ENCODE assay signal across 30 cellular contexts in genomic region chr10:59741048-59741447, GRCh38. TPM values are rescaled to one million over a fixed set of nuclear protein-coding genes. Genes with fewer than 3 reads are reported as not detected.
"Had no signal": no experiment of that assay in that cellular context is flagged by ENCODE, and none has a peak within 500 bp of the region (broad histone marks: within the 10 kb centered on the region; RNA-seq: fewer than 3 reads in every experiment).

No MANE protein-coding gene starts in this region.

- FAIRE-seq: keratinocyte had no signal

- H2AFZ ChIP-seq: parathyroid adenoma had no signal

- H3K9me3 ChIP-seq: left ventricle myocardium inferior, psoas muscle, right atrium auricular region, right lobe of liver, stomach, testis, thyroid gland, transverse colon, vagina had no signal

- ATAC-seq: naive thymus-derived CD8-positive, alpha-beta T cell; right lobe of liver; stimulated activated naive B cell treated with anti-CD40 and anti-IgM and Interleukin-4, amounts not matched to agents 10 μg/mL and 1 μg/mL and 100 μg/mL, for 72 hours; stimulated activated naive CD8-positive, alpha-beta T cell treated with anti-CD3 and anti-CD28 coated beads, Interleukin-15, Interleukin-2, amounts not matched to agents 100 U/mL and 50 U/mL, for 24 hours had no signal

- DNase-seq: hippocampal formation; kidney glomerular epithelial cell; left ventricle myocardium inferior; midbrain; naive thymus-derived CD8-positive, alpha-beta T cell; nucleus accumbens; psoas muscle; right lobe of liver; stimulated activated CD4-positive, alpha-beta T cell treated with anti-CD3 and anti-CD28 coated beads, Interleukin-12 subunit alpha, Interleukin-12 subunit beta, amount 100 ng/mL, for 4 hours; stimulated activated CD4-positive, alpha-beta T cell treated with anti-CD3 and anti-CD28 coated beads, Interleukin-15, amount 100 ng/mL, for 24 hours; stimulated activated CD4-positive, alpha-beta T cell treated with anti-CD3 and anti-CD28 coated beads, Interleukin-2, amount 100 ng/mL, for 24 hours; stimulated activated CD4-positive, alpha-beta T cell treated with anti-CD3 and anti-CD28 coated beads, Interleukin-4, amount 100 ng/mL, for 1 hour; stimulated activated naive B cell treated with anti-CD40 and anti-IgM and Interleukin-4, amounts not matched to agents 10 μg/mL and 1 μg/mL and 100 μg/mL, for 72 hours; stimulated activated naive CD8-positive, alpha-beta T cell treated with anti-CD3 and anti-CD28 coated beads, Interleukin-15, Interleukin-2, amounts not matched to agents 100 U/mL and 50 U/mL, for 24 hours; stomach; testis; thyroid gland; transverse colon; upper lobe of left lung had no signal

- H3K4me1 ChIP-seq: left ventricle myocardium inferior, parathyroid adenoma, right atrium auricular region, right lobe of liver, stomach, testis, thyroid gland, transverse colon, upper lobe of left lung, vagina had no signal

- H3K36me3 ChIP-seq: left ventricle myocardium inferior, right atrium auricular region, right lobe of liver, stomach, thyroid gland, transverse colon, upper lobe of left lung, vagina had no signal

- H3K79me2 ChIP-seq: parathyroid adenoma had no signal

- H3K27ac ChIP-seq: left ventricle myocardium inferior, parathyroid adenoma, psoas muscle, right atrium auricular region, right lobe of liver, skin epidermis, stomach, testis, thyroid gland, upper lobe of left lung, vagina had no signal

- H3K27me3 ChIP-seq: right atrium auricular region, right lobe of liver, stomach, testis, thyroid gland, transverse colon, upper lobe of left lung, vagina had no signal

- H3K9ac ChIP-seq: parathyroid adenoma had no signal

- H3K4me3 ChIP-seq: left ventricle myocardium inferior, lung, psoas muscle, right atrium auricular region, right lobe of liver, skin epidermis, stomach, testis, thyroid gland, transverse colon, upper lobe of left lung, vagina had no signal

RNA-seq across cellular contexts. Expression of gene MRLN, which starts 12.2 kb away (rescaled TPM):
- total RNA-seq: left ventricle myocardium inferior; lower leg skin; mesenteric fat pad; mucosa of gallbladder; naive thymus-derived CD8-positive, alpha-beta T cell; neural crest cell; osteoblast; right atrium auricular region; right lobe of liver; stomach; testis; thyroid gland; transverse colon; vagina had no signal

RNA-seq across cellular contexts. Expression of gene SLC16A9, which starts 31.4 kb away (rescaled TPM):
- total RNA-seq: naive thymus-derived CD8-positive, alpha-beta T cell had no signal
